ENCODE assay signal across 1 cellular context in the genomic region with DNA sequence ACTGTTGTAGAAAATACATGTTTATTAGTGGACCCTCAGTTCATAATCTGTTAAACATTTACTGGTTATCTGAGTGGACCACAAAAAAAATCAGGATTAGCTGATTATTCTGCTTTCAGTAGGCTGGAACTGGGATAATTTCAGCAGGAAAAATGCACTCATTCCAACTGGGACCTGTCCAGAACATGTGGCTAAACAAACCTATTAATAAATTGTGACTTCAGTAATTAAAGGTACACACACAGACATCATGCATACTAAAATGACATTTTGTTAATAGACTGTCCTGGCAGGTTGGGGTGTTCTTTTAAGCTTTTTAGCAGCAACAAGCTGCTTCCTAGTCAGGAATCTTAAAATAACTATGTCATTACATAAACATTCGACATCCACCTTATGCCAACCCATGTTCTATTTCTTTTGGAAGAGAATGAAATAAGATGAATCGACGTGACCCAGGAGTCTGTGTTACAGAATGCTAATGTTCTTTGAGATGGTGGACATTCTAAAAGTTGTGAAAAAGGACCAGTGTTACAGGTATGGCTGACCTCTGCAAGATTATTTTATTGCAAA.
TF ChIP-seq lines count a peak whose summit lies in the region.

No MANE protein-coding gene starts in this region.

TF ChIP-seq in WTC11, 78 proteins besides CTCF, POLR2A, EP300 and RAD21 (continued from another document):
- TF ChIP-seq, protein P1, sequence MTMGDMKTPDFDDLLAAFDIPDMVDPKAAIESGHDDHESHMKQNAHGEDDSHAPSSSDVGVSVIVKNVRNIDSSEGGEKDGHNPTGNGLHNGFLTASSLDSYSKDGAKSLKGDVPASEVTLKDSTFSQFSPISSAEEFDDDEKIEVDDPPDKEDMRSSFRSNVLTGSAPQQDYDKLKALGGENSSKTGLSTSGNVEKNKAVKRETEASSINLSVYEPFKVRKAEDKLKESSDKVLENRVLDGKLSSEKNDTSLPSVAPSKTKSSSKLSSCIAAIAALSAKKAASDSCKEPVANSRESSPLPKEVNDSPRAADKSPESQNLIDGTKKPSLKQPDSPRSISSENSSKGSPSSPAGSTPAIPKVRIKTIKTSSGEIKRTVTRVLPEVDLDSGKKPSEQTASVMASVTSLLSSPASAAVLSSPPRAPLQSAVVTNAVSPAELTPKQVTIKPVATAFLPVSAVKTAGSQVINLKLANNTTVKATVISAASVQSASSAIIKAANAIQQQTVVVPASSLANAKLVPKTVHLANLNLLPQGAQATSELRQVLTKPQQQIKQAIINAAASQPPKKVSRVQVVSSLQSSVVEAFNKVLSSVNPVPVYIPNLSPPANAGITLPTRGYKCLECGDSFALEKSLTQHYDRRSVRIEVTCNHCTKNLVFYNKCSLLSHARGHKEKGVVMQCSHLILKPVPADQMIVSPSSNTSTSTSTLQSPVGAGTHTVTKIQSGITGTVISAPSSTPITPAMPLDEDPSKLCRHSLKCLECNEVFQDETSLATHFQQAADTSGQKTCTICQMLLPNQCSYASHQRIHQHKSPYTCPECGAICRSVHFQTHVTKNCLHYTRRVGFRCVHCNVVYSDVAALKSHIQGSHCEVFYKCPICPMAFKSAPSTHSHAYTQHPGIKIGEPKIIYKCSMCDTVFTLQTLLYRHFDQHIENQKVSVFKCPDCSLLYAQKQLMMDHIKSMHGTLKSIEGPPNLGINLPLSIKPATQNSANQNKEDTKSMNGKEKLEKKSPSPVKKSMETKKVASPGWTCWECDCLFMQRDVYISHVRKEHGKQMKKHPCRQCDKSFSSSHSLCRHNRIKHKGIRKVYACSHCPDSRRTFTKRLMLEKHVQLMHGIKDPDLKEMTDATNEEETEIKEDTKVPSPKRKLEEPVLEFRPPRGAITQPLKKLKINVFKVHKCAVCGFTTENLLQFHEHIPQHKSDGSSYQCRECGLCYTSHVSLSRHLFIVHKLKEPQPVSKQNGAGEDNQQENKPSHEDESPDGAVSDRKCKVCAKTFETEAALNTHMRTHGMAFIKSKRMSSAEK (CRISPR knock-in tag; IDR thresholded peaks at IDR 0.05; ENCODE audit: borderline replicate concordance): no peak
- TF ChIP-seq, protein P2, sequence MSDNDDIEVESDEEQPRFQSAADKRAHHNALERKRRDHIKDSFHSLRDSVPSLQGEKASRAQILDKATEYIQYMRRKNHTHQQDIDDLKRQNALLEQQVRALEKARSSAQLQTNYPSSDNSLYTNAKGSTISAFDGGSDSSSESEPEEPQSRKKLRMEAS (CRISPR knock-in tag; IDR thresholded peaks at IDR 0.05): no peak
